ENCODE assay signal across 15 cellular contexts in genomic region chr10:30042820-30043219, GRCh38. TPM values are rescaled to one million over a fixed set of nuclear protein-coding genes. Genes with fewer than 3 reads are reported as not detected.
"Had no signal": no experiment of that assay in that cellular context is flagged by ENCODE, and none has a peak within 500 bp of the region (broad histone marks: within the 10 kb centered on the region; RNA-seq: fewer than 3 reads in every experiment).

No MANE protein-coding gene starts in this region.

- H3K9me3 ChIP-seq: ovary, SK-N-SH, transverse colon had no signal

- H3K4me2 ChIP-seq: SK-N-SH had no signal

- H3K36me3 ChIP-seq: ovary, transverse colon had no signal

- DNase-seq: activated CD4-positive, alpha-beta T cell treated with anti-CD3 and anti-CD28 coated beads for 36 hours; activated CD4-positive, alpha-beta T cell treated with anti-CD3 and anti-CD28 coated beads, Interleukin-2, amount 50 U/mL, for 48 hours; activated gamma-delta T cell; effector CD4-positive, alpha-beta T cell; hypothalamus; islet precursor cell; mesenchymal stem cell; naive thymus-derived CD8-positive, alpha-beta T cell; ovary; SK-N-SH; stimulated activated naive CD4-positive, alpha-beta T cell; T-cell; transverse colon had no signal

- H3K9ac ChIP-seq: SK-N-SH had no signal

- ATAC-seq: activated CD4-positive, alpha-beta T cell treated with anti-CD3 and anti-CD28 coated beads for 36 hours; left lobe of liver; naive thymus-derived CD8-positive, alpha-beta T cell; T-cell; WTC11 had no signal

- H3K4me3 ChIP-seq: ovary, transverse colon had no signal

- H3K27me3 ChIP-seq: ovary, transverse colon had no signal

- H3K27ac ChIP-seq: ovary had no signal

RNA-seq across cellular contexts. Expression of gene JCAD, which starts 16.6 kb away (rescaled TPM):
- total RNA-seq: activated CD4-positive, alpha-beta T cell treated with anti-CD3 and anti-CD28 coated beads for 36 hours; naive thymus-derived CD8-positive, alpha-beta T cell had no signal
- polyA plus RNA-seq: naive thymus-derived CD8-positive, alpha-beta T cell had no signal
